In the genomic region with DNA sequence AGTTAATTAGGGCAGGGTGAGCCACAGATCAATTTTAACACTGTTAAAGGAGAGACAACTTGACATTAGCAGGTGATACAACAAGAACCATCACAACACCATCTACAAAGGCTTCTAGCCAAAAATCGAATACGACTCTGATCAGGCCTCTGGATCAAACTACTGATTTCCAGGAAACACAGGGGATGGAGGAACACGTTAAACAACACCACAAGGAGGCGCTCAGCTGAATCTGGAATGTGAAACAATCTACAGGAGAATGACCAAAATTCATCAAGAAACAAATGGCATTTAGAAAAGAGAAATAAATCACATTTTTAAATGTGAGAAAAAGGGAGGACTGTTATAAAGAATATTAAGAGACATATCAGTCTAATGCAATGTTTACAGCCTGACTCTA, we compare ENCODE assay signal across 20 cellular contexts. TPM values are rescaled to one million over a fixed set of nuclear protein-coding genes. Genes with fewer than 3 reads are reported as not detected.
DNase-seq lines count a peak whose midpoint lies in the region; ATAC-seq, FAIRE-seq and TF ChIP-seq lines count a peak whose summit lies in the region.
"Had no signal": no experiment of that assay in that cellular context is flagged by ENCODE, and none has a peak within 500 bp of the region (broad histone marks: within the 10 kb centered on the region; RNA-seq: fewer than 3 reads in every experiment).

No MANE protein-coding gene starts in this region.

- H3K4me3 ChIP-seq in HepG2 (replicated peaks in 1 of 3; ENCODE audit: insufficient read depth in 1 of 3, low read depth in 2 of 3, low read length in 3 of 3) (no peak overlapping the region), right lobe of liver (no peak overlapping the region)
- H3K4me3 ChIP-seq: ovary, spleen had no signal

- in situ Hi-C loops in HepG2 (cut with HindIII; ENCODE audit: extremely low pct_ligation_motif_present, low pct_unique_long_range_greater_than_20kb): no loop called here

- no peaks in the 10 kb centered on the region for H3K4me1 Mint-ChIP-seq in chondrocyte (ENCODE audit: low read depth)
- H3K4me1 Mint-ChIP-seq in activated CD4-positive, alpha-beta memory T cell treated with anti-CD3 and anti-CD28 coated beads, Interleukin-2, amount 10 ng/mL, durations not matched to agents 7 days and 5 days: no peaks in the 10 kb centered on the region
- H3K4me1 Mint-ChIP-seq: activated naive CD4-positive, alpha-beta T cell treated with anti-CD3 and anti-CD28 coated beads, Interleukin-2, amount 50 U/mL, for 24 hours; stimulated activated naive CD8-positive, alpha-beta T cell treated with anti-CD3 and anti-CD28 coated beads, Interleukin-15, amount 100 ng/mL, for 72 hours had no signal

- no peak overlapping the region for H3K4me2 ChIP-seq in HepG2 (ENCODE audit: low read depth, low read length)

- CTCF ChIA-PET in HepG2 (lab: Yijun Ruan, JAX; ENCODE audit: low intra/inter-chr PET ratio, low total read pairs): interaction anchor here (1.9 kb wide), 1 partner anchor 260 kb away, joined by 5 read pairs; no protein-coding TSS in a partner anchor
- CTCF ChIA-PET in activated CD4-positive, alpha-beta memory T cell treated with anti-CD3 and anti-CD28 coated beads, Interleukin-2, amount 10 ng/mL, durations not matched to agents 7 days and 5 days (lab: Charles Lee): interaction anchor here (1.3 kb wide), 1 partner anchor 261 kb away, joined by 3 read pairs; no protein-coding TSS in a partner anchor

- no peak overlapping the region for H2AFZ ChIP-seq in HepG2 (ENCODE audit: low read length)

- TF ChIP-seq EP300 in HepG2 (IDR thresholded peaks at IDR 0.05; ENCODE audit: low read depth in 2 of 2, low read length in 2 of 2) (no peak), HepG2 (CRISPR knock-in tag; IDR thresholded peaks at IDR 0.05; ENCODE audit: borderline replicate concordance) (no peak)

- H3K9me3 ChIP-seq in HepG2 (ENCODE audit: low read length): no peaks in the 10 kb centered on the region
- H3K9me3 ChIP-seq in right lobe of liver: no peaks in the 10 kb centered on the region
- H3K9me3 ChIP-seq: ovary, spleen had no signal

- TF ChIP-seq RAD21 in HepG2 (CRISPR knock-in tag; IDR thresholded peaks at IDR 0.05): no peak

- peaks cover 2% of the 10 kb centered on the region for H3K36me3 Mint-ChIP-seq in chondrocyte (ENCODE audit: low read depth)
- no peaks in the 10 kb centered on the region for H3K36me3 Mint-ChIP-seq in activated CD4-positive, alpha-beta memory T cell treated with anti-CD3 and anti-CD28 coated beads, Interleukin-2, amount 10 ng/mL, durations not matched to agents 7 days and 5 days (ENCODE audit: low read depth)
- H3K36me3 Mint-ChIP-seq: activated naive CD4-positive, alpha-beta T cell treated with anti-CD3 and anti-CD28 coated beads, Interleukin-2, amount 50 U/mL, for 24 hours had no signal

- no peaks in the 10 kb centered on the region for H3K79me2 ChIP-seq in HepG2 (ENCODE audit: insufficient read depth, low read length)

- H3K27ac Mint-ChIP-seq in chondrocyte (ENCODE audit: unreplicated experiment): no peak overlapping the region
- H3K27ac Mint-ChIP-seq in activated CD4-positive, alpha-beta memory T cell treated with anti-CD3 and anti-CD28 coated beads, Interleukin-2, amount 10 ng/mL, durations not matched to agents 7 days and 5 days: no peak overlapping the region
- H3K27ac Mint-ChIP-seq: activated naive CD4-positive, alpha-beta T cell treated with anti-CD3 and anti-CD28 coated beads, Interleukin-2, amount 50 U/mL, for 24 hours; stimulated activated naive CD8-positive, alpha-beta T cell treated with anti-CD3 and anti-CD28 coated beads, Interleukin-15, amount 100 ng/mL, for 72 hours; T-helper 17 cell had no signal

- H3K4me1 ChIP-seq in HepG2 (ENCODE audit: insufficient read depth, low read length) (peaks cover 17% of the 10 kb centered on the region), right lobe of liver (no peaks in the 10 kb centered on the region)

- ATAC-seq in HepG2: no peak
- no peak for ATAC-seq in right lobe of liver
- ATAC-seq in HG03175 (IDR thresholded peaks at IDR 0.05; ENCODE audit: unreplicated experiment): no peak
- ATAC-seq: stimulated activated naive CD8-positive, alpha-beta T cell treated with anti-CD3 and anti-CD28 coated beads, Interleukin-15, amount 100 ng/mL, for 72 hours; T-helper 17 cell had no signal

- POLR2A ChIA-PET in HepG2 (lab: Yijun Ruan, JAX): no interaction called here
- POLR2A ChIA-PET in activated CD4-positive, alpha-beta memory T cell treated with anti-CD3 and anti-CD28 coated beads, Interleukin-2, amount 10 ng/mL, durations not matched to agents 7 days and 5 days (lab: Charles Lee): no interaction called here

- H3K4me3 Mint-ChIP-seq in chondrocyte (ENCODE audit: unreplicated experiment): no peak overlapping the region
- no peak overlapping the region for H3K4me3 Mint-ChIP-seq in activated CD4-positive, alpha-beta memory T cell treated with anti-CD3 and anti-CD28 coated beads, Interleukin-2, amount 10 ng/mL, durations not matched to agents 7 days and 5 days
- H3K4me3 Mint-ChIP-seq: activated naive CD4-positive, alpha-beta T cell treated with anti-CD3 and anti-CD28 coated beads, Interleukin-2, amount 50 U/mL, for 24 hours; stimulated activated naive CD8-positive, alpha-beta T cell treated with anti-CD3 and anti-CD28 coated beads, Interleukin-15, amount 100 ng/mL, for 72 hours; T-helper 17 cell had no signal

- no peaks in the 10 kb centered on the region for H3K36me3 ChIP-seq in HepG2 (replicated peaks in 1 of 2; ENCODE audit: control insufficient read depth in 1 of 2, insufficient read depth in 2 of 2, low read length in 2 of 2)
- H3K36me3 ChIP-seq in right lobe of liver: no peaks in the 10 kb centered on the region
- H3K36me3 ChIP-seq: ovary, spleen had no signal

- FAIRE-seq in HepG2 (lab: Jason Lieb, UNC): peak; percentile 89
- FAIRE-seq: endothelial cell of umbilical vein had no signal

- TF ChIP-seq CTCF in HepG2 (CRISPR knock-in tag; IDR thresholded peaks at IDR 0.05): peak; percentile 45
- TF ChIP-seq CTCF in right lobe of liver (IDR thresholded peaks at IDR 0.05): no peak
- TF ChIP-seq CTCF in chondrocyte (IDR thresholded peaks at IDR 0.05): peak; percentile 41

- H3K27ac ChIP-seq in HepG2 (ENCODE audit: extremely low read length, insufficient read depth, low read length) (no peak overlapping the region), right lobe of liver (no peak overlapping the region)
- H3K27ac ChIP-seq: ovary, spleen had no signal

- no peak overlapping the region for H3K9ac ChIP-seq in HepG2 (ENCODE audit: insufficient read depth, low read depth, low read length)

- H3K27me3 ChIP-seq in HepG2 (ENCODE audit: control insufficient read depth in 1 of 2, insufficient read depth in 2 of 2, low read length in 2 of 2) (no peaks in the 10 kb centered on the region), right lobe of liver (no peaks in the 10 kb centered on the region)
- H3K27me3 ChIP-seq: ovary had no signal

- H3K9me3 Mint-ChIP-seq in chondrocyte (ENCODE audit: low read depth): no peaks in the 10 kb centered on the region
- H3K9me3 Mint-ChIP-seq in activated CD4-positive, alpha-beta memory T cell treated with anti-CD3 and anti-CD28 coated beads, Interleukin-2, amount 10 ng/mL, durations not matched to agents 7 days and 5 days: no peaks in the 10 kb centered on the region
- H3K9me3 Mint-ChIP-seq: activated naive CD4-positive, alpha-beta T cell treated with anti-CD3 and anti-CD28 coated beads, Interleukin-2, amount 50 U/mL, for 24 hours; stimulated activated naive CD8-positive, alpha-beta T cell treated with anti-CD3 and anti-CD28 coated beads, Interleukin-15, amount 100 ng/mL, for 72 hours had no signal

- WGBS in HepG2 (ENCODE audit: low lambda C conversion rate): 9% methylated on average over 4 of the region's 4 CpGs
- 50% methylated on average over 4 of the region's 4 CpGs for WGBS in right lobe of liver (ENCODE audit: insufficient coverage, low coverage, low lambda C conversion rate, missing lambda C conversion rate)

- TF ChIP-seq POLR2A in HepG2 (IDR thresholded peaks at IDR 0.05; ENCODE audit: insufficient read depth in 1 of 2, low read depth in 2 of 2, low read length in 2 of 2): no peak
- no peak for TF ChIP-seq POLR2A in right lobe of liver (IDR thresholded peaks at IDR 0.05)

- H4K20me1 ChIP-seq in HepG2 (ENCODE audit: insufficient read depth, low read length): no peaks in the 10 kb centered on the region

- DNase-seq in HepG2 (ENCODE audit: low spot score) (peak; percentile 39), right lobe of liver (no peak), NAMALWA (ENCODE audit: low spot score) (peak; percentile 17), chondrocyte (ENCODE audit: low spot score) (no peak), NCI-H2029 (lab: John Stamatoyannopoulos, UW) (no peak)
- DNase-seq in activated CD4-positive, alpha-beta memory T cell treated with anti-CD3 and anti-CD28 coated beads, Interleukin-2, amount 10 ng/mL, durations not matched to agents 7 days and 5 days: no peak
- DNase-seq in NK-92 treated with Interleukin-12 subunit alpha and Interleukin-12 subunit beta, amount 100 ng/mL, for 24 hours (lab: John Stamatoyannopoulos, UW): no peak
- DNase-seq: activated CD4-positive, alpha-beta T cell treated with anti-CD3 and anti-CD28 coated beads for 1 hour; caudate nucleus; DMS153; head of caudate nucleus; NCI-H1105 treated with DMSO at 0.1 percent for 48 hours; NCI-H446 treated with DMSO at 0.1 percent for 48 hours; ovary; spleen; stimulated activated naive CD8-positive, alpha-beta T cell treated with anti-CD3 and anti-CD28 coated beads, Interleukin-15, amount 100 ng/mL, for 72 hours; T-helper 17 cell had no signal

- peaks cover 55% of the 10 kb centered on the region for H3K27me3 Mint-ChIP-seq in chondrocyte (ENCODE audit: low read depth)
- peaks cover 29% of the 10 kb centered on the region for H3K27me3 Mint-ChIP-seq in activated CD4-positive, alpha-beta memory T cell treated with anti-CD3 and anti-CD28 coated beads, Interleukin-2, amount 10 ng/mL, durations not matched to agents 7 days and 5 days

- BruUV-seq in HepG2 (replicated peaks; lab: Mats Ljungman, UMichigan): no TSS peak

- intact Hi-C loops in HepG2 (cut with micrococcal nuclease; ENCODE audit: unreplicated experiment) (loop anchor here (1.0 kb wide), 1 partner anchor 261 kb away; no protein-coding TSS in a partner anchor), right lobe of liver (cut with DNase I) (no loop called here)

RNA-seq across cellular contexts. Expression of a gene that starts 13.5 kb away (rescaled TPM):
- total RNA-seq in HepG2 (2016; rRNA removed; fragmentation: Illumina TruSeq; extraction: Trizol) (0.11 and 0.18 TPM in 2 replicates), right lobe of liver (10 to 100 TPM; 16.6 to 32.3 (median 22.5) TPM), chondrocyte (3.0 to 5.4 TPM (median 4.2 TPM) in 3 replicates)
- not detected in 2 replicates for total RNA-seq in HepG2 (2016; cell fraction: cytosol; rRNA removed; fragmentation: Illumina TruSeq; extraction: Trizol; ENCODE audit: low read depth)
- total RNA-seq in HepG2 (2016; cell fraction: insoluble cytoplasmic fraction; rRNA removed; fragmentation: Illumina TruSeq; extraction: Trizol): 0.06 and 0.27 TPM in 2 replicates
- total RNA-seq in HepG2 (2016; cell fraction: membrane; rRNA removed; fragmentation: Illumina TruSeq; extraction: Trizol): 0.03 and 0.09 TPM in 2 replicates
- 0.13 and 0.25 TPM in 2 replicates for total RNA-seq in HepG2 (2016; cell fraction: nucleus; rRNA removed; fragmentation: Illumina TruSeq; extraction: Trizol)
- polyA plus RNA-seq in HepG2 (2011; rRNA removed): 0.08 and 0.14 TPM in 2 replicates
- 0.04 and 0.10 TPM in 2 replicates for polyA plus RNA-seq in HepG2 (2011; cell fraction: cytosol; rRNA removed)
- polyA plus RNA-seq in HepG2 (2011; cell fraction: nucleus; rRNA removed): 0.14 and 0.24 TPM in 2 replicates
- polyA plus RNA-seq in HepG2 (2012): 0.11 and 0.28 TPM in 2 replicates
- polyA plus RNA-seq in HepG2 (2016; cell fraction: cytosol; fragmentation: Illumina TruSeq; extraction: Trizol; ENCODE audit: low read depth): not detected in 2 replicates
- 0.26 and 0.32 TPM in 2 replicates for polyA plus RNA-seq in HepG2 (2016; cell fraction: insoluble cytoplasmic fraction; fragmentation: Illumina TruSeq; extraction: Trizol; ENCODE audit: low read depth)
- 0.05 and 0.07 TPM in 2 replicates for polyA plus RNA-seq in HepG2 (2016; cell fraction: membrane; fragmentation: Illumina TruSeq; extraction: Trizol; ENCODE audit: low read depth)
- 0.39 and 0.52 TPM in 2 replicates for polyA plus RNA-seq in HepG2 (2016; cell fraction: nucleus; fragmentation: Illumina TruSeq; extraction: Trizol; ENCODE audit: insufficient read depth, low read depth)
- 0.06 and 0.98 TPM in 2 replicates for polyA minus RNA-seq in HepG2 (2011; rRNA and poly(A)+ RNA removed; ENCODE audit: low replicate concordance)
- 0.18 and 0.20 TPM in 2 replicates for polyA minus RNA-seq in HepG2 (2011; cell fraction: cytosol; rRNA and poly(A)+ RNA removed)
- polyA minus RNA-seq in HepG2 (2011; cell fraction: nucleus; rRNA and poly(A)+ RNA removed): 0.12 and 0.13 TPM in 2 replicates
- under 1 TPM; 0.28 to 0.33 TPM for total RNA-seq in activated CD4-positive, alpha-beta memory T cell treated with anti-CD3 and anti-CD28 coated beads, Interleukin-2, amount 10 ng/mL, durations not matched to agents 7 days and 5 days

Comparison
In these comparisons a context has a peak if more than half of its experiments do, and no peak if none do; other contexts are left out.
1. DNase-seq: peak in HepG2 (single experiment) and NAMALWA (single experiment); none in right lobe of liver (0 of 3), chondrocyte (single experiment), activated CD4-positive, alpha-beta memory T cell treated with anti-CD3 and anti-CD28 coated beads, Interleukin-2, amount 10 ng/mL, durations not matched to agents 7 days and 5 days (single experiment), NCI-H2029 (single experiment) and NK-92 treated with Interleukin-12 subunit alpha and Interleukin-12 subunit beta, amount 100 ng/mL, for 24 hours (single experiment).
2. CTCF ChIP-seq: peak in HepG2 (single experiment) and chondrocyte (single experiment); none in right lobe of liver (0 of 4).